ENCODE assay signal across 13 cellular contexts in genomic region chr17:75697651-75698291, GRCh38. TPM values are rescaled to one million over a fixed set of nuclear protein-coding genes. Genes with fewer than 3 reads are reported as not detected.
DNase-seq lines count a peak whose midpoint lies in the region; ATAC-seq and TF ChIP-seq lines count a peak whose summit lies in the region.
"Had no signal": no experiment of that assay in that cellular context is flagged by ENCODE, and none has a peak within 500 bp of the region (broad histone marks: within the 10 kb centered on the region; RNA-seq: fewer than 3 reads in every experiment).

No MANE protein-coding gene starts in this region.

- H3K27me3 Mint-ChIP-seq in Calu3 (ENCODE audit: unreplicated experiment) (no peaks in the 10 kb centered on the region), endothelial cell (ENCODE audit: unreplicated experiment) (peaks cover 2% of the 10 kb centered on the region)

- H3K36me3 ChIP-seq in prostate gland: no peaks in the 10 kb centered on the region

- no peaks in the 10 kb centered on the region for H3K9me3 ChIP-seq in prostate gland
- H3K9me3 ChIP-seq: neutrophil, SK-N-SH had no signal

- no peak overlapping the region for H3K4me3 ChIP-seq in prostate gland
- H3K4me3 ChIP-seq: GM12878 had no signal

- TF ChIP-seq POLR2A in prostate gland (IDR thresholded peaks at IDR 0.05): no peak

- H3K4me1 Mint-ChIP-seq in Calu3 (ENCODE audit: low read depth, unreplicated experiment) (peaks cover 68% of the 10 kb centered on the region), endothelial cell (ENCODE audit: unreplicated experiment) (no peaks in the 10 kb centered on the region)
- H3K4me1 Mint-ChIP-seq: CD14-positive monocyte had no signal

- CTCF ChIA-PET in Calu3 (lab: Charles Lee): interaction anchor here (0.9 to 1.4 kb wide), 2 partner anchors 9 to 23 kb away, joined by 3 to 4 read pairs; partner anchors contain the start of gene ITGB4

- no peaks in the 10 kb centered on the region for H3K27me3 ChIP-seq in prostate gland (replicated peaks; ENCODE audit: insufficient read depth)
- H3K27me3 ChIP-seq: neutrophil had no signal

- no peak for TF ChIP-seq CTCF in Calu3 (IDR thresholded peaks at IDR 0.05; ENCODE audit: unreplicated experiment)
- TF ChIP-seq CTCF in prostate gland (IDR thresholded peaks at IDR 0.05): no peak
- TF ChIP-seq CTCF in endothelial cell (IDR thresholded peaks at IDR 0.05; ENCODE audit: unreplicated experiment): no peak

- peaks cover 73% of the 10 kb centered on the region for H3K36me3 Mint-ChIP-seq in Calu3 (ENCODE audit: insufficient read depth, unreplicated experiment)
- peaks cover 50% of the 10 kb centered on the region for H3K36me3 Mint-ChIP-seq in endothelial cell (ENCODE audit: low read depth, unreplicated experiment)

- BruUV-seq in Calu3 (replicated peaks; lab: Mats Ljungman, UMichigan): no TSS peak

- no peaks in the 10 kb centered on the region for H3K9me3 Mint-ChIP-seq in Calu3 (ENCODE audit: low read depth, unreplicated experiment)
- H3K9me3 Mint-ChIP-seq in endothelial cell (ENCODE audit: unreplicated experiment): no peaks in the 10 kb centered on the region
- H3K9me3 Mint-ChIP-seq: CD14-positive monocyte had no signal

- H3K4me3 Mint-ChIP-seq in Calu3 (ENCODE audit: low read depth, unreplicated experiment): peak overlapping the region; percentile 61
- no peak overlapping the region for H3K4me3 Mint-ChIP-seq in endothelial cell (ENCODE audit: unreplicated experiment)
- H3K4me3 Mint-ChIP-seq: CD14-positive monocyte had no signal

- H3K27ac ChIP-seq in prostate gland: peak overlapping the region; percentile 88 to 90
- H3K27ac ChIP-seq: neutrophil had no signal

- H3K4me1 ChIP-seq in prostate gland (replicated peaks): peaks cover 62% of the 10 kb centered on the region

- 43% methylated on average over 10 of the region's 10 CpGs for WGBS in prostate gland

- DNase-seq in Calu3 (peak; percentile 32), anterior cingulate cortex (lab: John Stamatoyannopoulos, UW) (peak in 46 of 58 donors; percentile 17 to 90 (median 62)), inferior parietal cortex (ENCODE audit: extremely low spot score) (peak; percentile 77), prostate gland (ENCODE audit: low spot score) (peak; percentile 75), endothelial cell (ENCODE audit: low spot score) (no peak), GDM1 (lab: John Stamatoyannopoulos, UW) (no peak)
- DNase-seq: NCI-H2171, SK-N-SH had no signal

- H3K27ac Mint-ChIP-seq in Calu3 (ENCODE audit: unreplicated experiment): peak overlapping the region; percentile 96
- H3K27ac Mint-ChIP-seq in endothelial cell (ENCODE audit: unreplicated experiment): no peak overlapping the region

- intact Hi-C loops in Calu3 (cut with micrococcal nuclease; ENCODE audit: unreplicated experiment) (no loop called here), prostate gland (cut with DNase I) (no loop called here)

- ATAC-seq in esophagus mucosa (no peak), HG02981 (IDR thresholded peaks at IDR 0.05; ENCODE audit: unreplicated experiment) (no peak)
- ATAC-seq: GM12878 had no signal

RNA-seq across cellular contexts. Expression of gene ITGB4, which starts 23.5 kb away (rescaled TPM):
- total RNA-seq in Calu3 (2022) (253 and 301 TPM in 2 replicates), prostate gland (100 to 1,000 TPM in 1 of 2 donors, 10 to 100 TPM in 1; 81.0 to 105 TPM), esophagus mucosa (134 TPM), endothelial cell (ENCODE audit: unreplicated experiment) (0.54 TPM)

RNA-seq across cellular contexts. Expression of gene SAP30BP, which starts 30.6 kb away (rescaled TPM):
- 96.4 and 98.4 TPM in 2 replicates for total RNA-seq in Calu3 (2022)
- 10 to 100 TPM; 50.4 to 72.3 TPM for total RNA-seq in prostate gland
- 46.3 TPM for total RNA-seq in esophagus mucosa
- 125 TPM for total RNA-seq in endothelial cell (ENCODE audit: unreplicated experiment)

RNA-seq across cellular contexts. Expression of gene RECQL5, which starts 30.8 kb away (rescaled TPM):
- total RNA-seq in Calu3 (2022) (71.3 and 87.3 TPM in 2 replicates), prostate gland (100 to 1,000 TPM in 1 of 2 donors, 10 to 100 TPM in 1; 33.6 to 132 TPM), esophagus mucosa (36.6 TPM), endothelial cell (ENCODE audit: unreplicated experiment) (40.2 TPM)

Comparison
In these comparisons a context has a peak if more than half of its experiments do, and no peak if none do; other contexts are left out.
1. DNase-seq: peak in Calu3 (single experiment), anterior cingulate cortex (46 of 58), inferior parietal cortex (single experiment) and prostate gland (single experiment); none in endothelial cell (single experiment) and GDM1 (single experiment).
2. RNA of gene ITGB4, which starts 23.5 kb away (total RNA-seq): 253 to 301 TPM in Calu3, 134 TPM in esophagus mucosa (single experiment) and 81.0 to 105 TPM in prostate gland; 0.54 TPM in endothelial cell (single experiment); every median in the first group is over 10 times any median in the second.